10 cellular contexts compared by ENCODE assay signal in genomic region chr18:5424903-5425302, GRCh38.
A peak's percentile ranks its signal among the peaks of the same experiment; 100 is the strongest.
DNase-seq lines count a peak whose midpoint lies in the region; ATAC-seq and TF ChIP-seq lines count a peak whose summit lies in the region.
"Had no signal": no experiment of that assay in that cellular context is flagged by ENCODE, and none has a peak within 500 bp of the region (broad histone marks: within the 10 kb centered on the region; RNA-seq: fewer than 3 reads in every experiment).

No MANE protein-coding gene starts in this region.

- peak; percentile 83 for TF ChIP-seq CTCF in endodermal cell (conservative IDR thresholded peaks at IDR 0.05)

- H3K36me3 ChIP-seq in GM23248 (ENCODE audit: low read depth) (no peaks in the 10 kb centered on the region), endodermal cell (ENCODE audit: control insufficient read depth, insufficient read depth, low read length) (peaks cover 8% of the 10 kb centered on the region)
- H3K36me3 ChIP-seq: SJSA1 had no signal

- in situ Hi-C loops in GM23248 (cut with MboI) = no loop called here

- no peaks in the 10 kb centered on the region for H4K20me1 ChIP-seq in GM23248 (ENCODE audit: insufficient read depth)

- H3K27ac Mint-ChIP-seq in endodermal cell = no peak overlapping the region
- no peak overlapping the region for H3K27ac Mint-ChIP-seq in activated T-helper 17 cell treated with anti-CD3 and anti-CD28 coated beads, Interleukin-2, amount 50 U/mL, for 72 hours
- H3K27ac Mint-ChIP-seq: immature natural killer cell had no signal

- H3K9me2 ChIP-seq in GM23248 (ENCODE audit: insufficient read depth) = no peaks in the 10 kb centered on the region

- H3F3A ChIP-seq in GM23248 (ENCODE audit: insufficient read depth) = no peaks in the 10 kb centered on the region

- WGBS in GM23248 (ENCODE audit: low coverage in 1 of 2, low lambda C conversion rate in 2 of 2, missing lambda C conversion rate in 2 of 2), 2 experiments = 59% methylated on average over 4 of the region's 4 CpGs
- WGBS in endodermal cell (ENCODE audit: insufficient coverage in 1 of 2, insufficient read length in 1 of 2), 2 experiments = 66 to 67% methylated on average over 2 to 4 of the region's 4 CpGs

- no peaks in the 10 kb centered on the region for H3K27me3 Mint-ChIP-seq in endodermal cell (ENCODE audit: insufficient read depth)
- peaks cover 9% of the 10 kb centered on the region for H3K27me3 Mint-ChIP-seq in activated T-helper 17 cell treated with anti-CD3 and anti-CD28 coated beads, Interleukin-2, amount 50 U/mL, for 72 hours

- no peaks in the 10 kb centered on the region for H3K79me2 ChIP-seq in GM23248 (ENCODE audit: insufficient read depth)

- H3K4me3 Mint-ChIP-seq in endodermal cell = no peak overlapping the region
- H3K4me3 Mint-ChIP-seq in activated T-helper 17 cell treated with anti-CD3 and anti-CD28 coated beads, Interleukin-2, amount 50 U/mL, for 72 hours = no peak overlapping the region
- H3K4me3 Mint-ChIP-seq: immature natural killer cell had no signal

- no peaks in the 10 kb centered on the region for H3K4me1 Mint-ChIP-seq in endodermal cell
- no peaks in the 10 kb centered on the region for H3K4me1 Mint-ChIP-seq in activated T-helper 17 cell treated with anti-CD3 and anti-CD28 coated beads, Interleukin-2, amount 50 U/mL, for 72 hours
- H3K4me1 Mint-ChIP-seq: immature natural killer cell had no signal

- H3K9me3 ChIP-seq in GM23248 (ENCODE audit: low read depth) = no peaks in the 10 kb centered on the region
- H3K9me3 ChIP-seq in endodermal cell (ENCODE audit: control insufficient read depth, low read length) = no peaks in the 10 kb centered on the region
- H3K9me3 ChIP-seq: SJSA1 had no signal

- no peak overlapping the region for H3K27ac ChIP-seq in GM23248
- no peak overlapping the region for H3K27ac ChIP-seq in endodermal cell (ENCODE audit: low read depth, low read length)
- H3K27ac ChIP-seq: SJSA1 had no signal

- H3K9ac ChIP-seq in GM23248 = no peak overlapping the region
- H3K9ac ChIP-seq in endodermal cell (ENCODE audit: extremely low read depth, low read length, poor library complexity, severe bottlenecking) = no peak overlapping the region

- peaks cover 12% of the 10 kb centered on the region for H3K36me3 Mint-ChIP-seq in endodermal cell (ENCODE audit: low read depth)
- H3K36me3 Mint-ChIP-seq in activated T-helper 17 cell treated with anti-CD3 and anti-CD28 coated beads, Interleukin-2, amount 50 U/mL, for 72 hours (ENCODE audit: low read depth) = no peaks in the 10 kb centered on the region
- H3K36me3 Mint-ChIP-seq: immature natural killer cell had no signal

- DNase-seq in DMS53 treated with DMSO at 0.1 percent for 48 hours (lab: John Stamatoyannopoulos, UW; ENCODE audit: unreplicated experiment) (peak; percentile 43), GM23248 (peak; percentile 71), NCI-H510A treated with DMSO at 0.1 percent for 48 hours (lab: John Stamatoyannopoulos, UW) (peak; percentile 72), endodermal cell (no peak), renal cortical epithelial cell (ENCODE audit: low read depth) (peak; percentile 58), T-helper 9 cell (no peak)
- no peak for DNase-seq in stimulated activated CD4-positive, alpha-beta T cell treated with anti-CD3 and anti-CD28 coated beads, Interleukin-12 subunit alpha, Interleukin-12 subunit beta, amount 100 ng/mL, for 4 hours

- ATAC-seq in activated T-helper 17 cell treated with anti-CD3 and anti-CD28 coated beads, Interleukin-2, amount 50 U/mL, for 72 hours (replicated peaks) = no peak

- H3K4me3 ChIP-seq in GM23248 (no peak overlapping the region), endodermal cell (ENCODE audit: low read length) (no peak overlapping the region)
- H3K4me3 ChIP-seq: SJSA1 had no signal

- no peaks in the 10 kb centered on the region for H3K27me3 ChIP-seq in GM23248 (replicated peaks; ENCODE audit: insufficient read depth)
- H3K27me3 ChIP-seq in endodermal cell (ENCODE audit: control insufficient read depth, insufficient read depth, low read length, poor library complexity, severe bottlenecking) = no peaks in the 10 kb centered on the region
- H3K27me3 ChIP-seq: SJSA1 had no signal

- no peak overlapping the region for H2AFZ ChIP-seq in GM23248

- H3K9me3 Mint-ChIP-seq in endodermal cell = no peaks in the 10 kb centered on the region
- no peaks in the 10 kb centered on the region for H3K9me3 Mint-ChIP-seq in activated T-helper 17 cell treated with anti-CD3 and anti-CD28 coated beads, Interleukin-2, amount 50 U/mL, for 72 hours
- H3K9me3 Mint-ChIP-seq: immature natural killer cell had no signal

- no peak overlapping the region for H3K4me2 ChIP-seq in GM23248 (ENCODE audit: unreplicated experiment)

- H3K4me1 ChIP-seq in GM23248 (ENCODE audit: insufficient read depth) = no peaks in the 10 kb centered on the region
- no peaks in the 10 kb centered on the region for H3K4me1 ChIP-seq in endodermal cell (ENCODE audit: control insufficient read depth, insufficient read depth, low read length)
- H3K4me1 ChIP-seq: SJSA1 had no signal

Comparison
In these comparisons a context has a peak if more than half of its experiments do, and no peak if none do; other contexts are left out.
1. DNase-seq: peak in DMS53 treated with DMSO at 0.1 percent for 48 hours (single experiment), GM23248 (single experiment), NCI-H510A treated with DMSO at 0.1 percent for 48 hours (single experiment) and renal cortical epithelial cell (single experiment); none in endodermal cell (single experiment), T-helper 9 cell (single experiment) and stimulated activated CD4-positive, alpha-beta T cell treated with anti-CD3 and anti-CD28 coated beads, Interleukin-12 subunit alpha, Interleukin-12 subunit beta, amount 100 ng/mL, for 4 hours (single experiment).